ENCODE assay signal across 20 cellular contexts in genomic region chr1:233319272-233319671, GRCh38. TPM values are rescaled to one million over a fixed set of nuclear protein-coding genes. Genes with fewer than 3 reads are reported as not detected.
"Had no signal": no experiment of that assay in that cellular context is flagged by ENCODE, and none has a peak within 500 bp of the region (broad histone marks: within the 10 kb centered on the region; RNA-seq: fewer than 3 reads in every experiment).

No MANE protein-coding gene starts in this region.

- DNase-seq: activated CD4-positive, alpha-beta T cell treated with anti-CD3 and anti-CD28 coated beads for 48 hours; activated CD4-positive, alpha-beta T cell treated with anti-CD3 and anti-CD28 coated beads, Interleukin-2, amount 50 U/mL, for 4 hours; activated CD4-positive, CD25-positive, alpha-beta regulatory T cell treated with anti-CD3 and anti-CD28 coated beads, Interleukin-2, amount 50 U/mL, for 72 hours; activated CD8-positive, alpha-beta memory T cell treated with anti-CD3 and anti-CD28 coated beads, Interleukin-2, amount 50 U/mL, for 48 hours; activated CD8-positive, alpha-beta T cell treated with anti-CD3 and anti-CD28 coated beads, Interleukin-2, amount 10 ng/mL, durations not matched to agents 7 days and 5 days; activated effector memory CD4-positive, alpha-beta T cell treated with Interleukin-2 at 50 U/mL for 16 hours; activated naive CD4-positive, alpha-beta T cell; activated T-cell treated with anti-CD3 and anti-CD28 coated beads, Interleukin-2, amount 50 U/mL, for 1 hour; amygdala; cortex of kidney; MG63; NCI-H1105; NCI-H187; NCI-H2081; NCI-H524 treated with DMSO at 0.1 percent for 48 hours; Peyer's patch; SHP77 treated with DMSO at 0.1 percent for 48 hours; T-helper 17 cell; T-helper 9 cell had no signal

RNA-seq across cellular contexts. Expression of gene MAP3K21, which starts 8.3 kb away (rescaled TPM):
- total RNA-seq: HepG2 had no signal
